Comparison of ENCODE assay signal across 18 cellular contexts in the genomic region with DNA sequence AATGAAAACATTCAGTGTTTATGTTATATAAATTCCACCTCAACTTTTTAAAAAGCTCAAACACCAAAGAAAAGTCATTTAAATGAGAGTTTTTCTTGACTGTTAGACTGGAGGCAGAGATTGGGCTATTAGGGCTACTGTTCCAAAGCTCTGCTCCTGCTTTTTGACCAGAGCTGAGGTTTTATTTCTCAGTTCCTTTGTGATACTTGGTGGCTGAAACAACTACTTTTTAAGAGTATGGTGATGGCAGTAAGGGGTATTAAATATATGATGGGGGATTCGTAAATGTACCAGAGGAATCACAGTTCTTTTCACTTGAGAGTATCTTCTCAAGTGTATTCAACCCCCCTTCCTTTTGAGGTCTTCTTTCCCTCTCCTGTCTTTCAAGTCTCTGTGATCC.
DNase-seq lines count a peak whose midpoint lies in the region; ATAC-seq and TF ChIP-seq lines count a peak whose summit lies in the region.
"Had no signal": no experiment of that assay in that cellular context is flagged by ENCODE, and none has a peak within 500 bp of the region (broad histone marks: within the 10 kb centered on the region; RNA-seq: fewer than 3 reads in every experiment).

No MANE protein-coding gene starts in this region.

- ATAC-seq in GM19395 (IDR thresholded peaks at IDR 0.05; ENCODE audit: unreplicated experiment) (peak; percentile 80), GM21526 (IDR thresholded peaks at IDR 0.05; ENCODE audit: low FRiP score, unreplicated experiment) (no peak)
- ATAC-seq: T-cell had no signal

- H4K20me1 ChIP-seq in KMS-11 (ENCODE audit: insufficient read depth), result no peaks in the 10 kb centered on the region

- H3K79me2 ChIP-seq in KMS-11 (ENCODE audit: insufficient read depth, low read depth), result no peaks in the 10 kb centered on the region

- no peak overlapping the region for H3K4me3 ChIP-seq in GM12865 (ENCODE audit: low read depth, low read length)
- H3K4me3 ChIP-seq in KMS-11 (IDR thresholded peaks at IDR 0.05; ENCODE audit: insufficient read depth, low read depth, low read length), result no peak overlapping the region
- no peak overlapping the region for H3K4me3 ChIP-seq in stomach
- H3K4me3 ChIP-seq: BLaER1 treated with 17β-estradiol and CSF1 and Interleukin-3, amounts not matched to agents 10 nM and 100 nM; GM23248 had no signal

- no peaks in the 10 kb centered on the region for H3K27me3 Mint-ChIP-seq in osteocyte (ENCODE audit: unreplicated experiment)
- H3K27me3 Mint-ChIP-seq in activated naive CD4-positive, alpha-beta T cell treated with anti-CD3 and anti-CD28 coated beads, Interleukin-2, amount 10 ng/mL, durations not matched to agents 7 days and 5 days, result no peaks in the 10 kb centered on the region
- H3K27me3 Mint-ChIP-seq: T-cell had no signal

- DNase-seq in GM12865 (ENCODE audit: low read depth) (peak; percentile 30), osteocyte (ENCODE audit: extremely low spot score, unreplicated experiment) (no peak), stomach (no peak)
- DNase-seq in activated naive CD4-positive, alpha-beta T cell treated with anti-CD3 and anti-CD28 coated beads, Interleukin-2, amount 10 ng/mL, durations not matched to agents 7 days and 5 days, result no peak
- DNase-seq: GM23248, HCEC 1CT, NCI-H1092, NCI-H1694, NCI-H2107, NCI-H2227 treated with DMSO at 0.1 percent for 48 hours, NCI-H524 treated with DMSO at 0.1 percent for 48 hours, SHP77, SK-N-SH, T-cell had no signal

- H3K4me3 Mint-ChIP-seq in osteocyte (ENCODE audit: unreplicated experiment), result no peak overlapping the region
- no peak overlapping the region for H3K4me3 Mint-ChIP-seq in activated naive CD4-positive, alpha-beta T cell treated with anti-CD3 and anti-CD28 coated beads, Interleukin-2, amount 10 ng/mL, durations not matched to agents 7 days and 5 days
- H3K4me3 Mint-ChIP-seq: T-cell had no signal

- no peak overlapping the region for H3K9ac ChIP-seq in KMS-11
- H3K9ac ChIP-seq: BLaER1 treated with 17β-estradiol and CSF1 and Interleukin-3, amounts not matched to agents 10 nM and 100 nM; GM23248; SK-N-SH had no signal

- peak overlapping the region; percentile 4; the same call in 1 of the 2 replicates for H3K4me2 ChIP-seq in KMS-11
- H3K4me2 ChIP-seq: SK-N-SH had no signal

- H3K4me1 ChIP-seq in KMS-11 (ENCODE audit: low read depth, poor library complexity, severe bottlenecking) (peaks cover 18% of the 10 kb centered on the region), stomach (peaks cover 0 to 1% (median under 1%) of the 10 kb centered on the region in 4 donors)

- H3K27me3 ChIP-seq in KMS-11 (ENCODE audit: insufficient read depth, low read depth) (no peaks in the 10 kb centered on the region), stomach (no peaks in the 10 kb centered on the region)
- H3K27me3 ChIP-seq: BLaER1 treated with 17β-estradiol and CSF1 and Interleukin-3, amounts not matched to agents 10 nM and 100 nM had no signal

- CTCF ChIA-PET in activated naive CD4-positive, alpha-beta T cell treated with anti-CD3 and anti-CD28 coated beads, Interleukin-2, amount 10 ng/mL, durations not matched to agents 7 days and 5 days (lab: Charles Lee), result interaction anchor here (1.2 kb wide), 1 partner anchor 9 kb away, joined by 3 read pairs; no protein-coding TSS in a partner anchor

- H3K27ac ChIP-seq in KMS-11 (peak overlapping the region; percentile 0; the same call in 1 of the 2 replicates), stomach (no peak overlapping the region)
- H3K27ac ChIP-seq: BLaER1 treated with 17β-estradiol and CSF1 and Interleukin-3, amounts not matched to agents 10 nM and 100 nM; GM23248 had no signal

- no peak for TF ChIP-seq POLR2A in stomach (IDR thresholded peaks at IDR 0.05)

- TF ChIP-seq EP300 in stomach (IDR thresholded peaks at IDR 0.05), result no peak

- intact Hi-C loops in stomach (cut with DNase I; ENCODE audit: low total_unique reads), result no loop called here

- H2AFZ ChIP-seq in KMS-11 (ENCODE audit: low read depth), result no peak overlapping the region
- H2AFZ ChIP-seq: GM23248 had no signal

- no peaks in the 10 kb centered on the region for H3K36me3 ChIP-seq in KMS-11 (ENCODE audit: insufficient read depth)
- peaks cover 7 to 34% (median 32%) of the 10 kb centered on the region in 4 donors for H3K36me3 ChIP-seq in stomach

- TF ChIP-seq CTCF in GM12865 (IDR thresholded peaks at IDR 0.05; ENCODE audit: insufficient read depth, low read depth, low read length, missing control alignments), result no peak
- no peak for TF ChIP-seq CTCF in KMS-11 (conservative IDR thresholded peaks at IDR 0.05; ENCODE audit: low read depth, low read length)
- no peak for TF ChIP-seq CTCF in osteocyte (IDR thresholded peaks at IDR 0.05)
- no peak for TF ChIP-seq CTCF in stomach (IDR thresholded peaks at IDR 0.05)

- H3K27ac Mint-ChIP-seq in osteocyte (ENCODE audit: unreplicated experiment), result peak overlapping the region; percentile 4
- H3K27ac Mint-ChIP-seq in activated naive CD4-positive, alpha-beta T cell treated with anti-CD3 and anti-CD28 coated beads, Interleukin-2, amount 10 ng/mL, durations not matched to agents 7 days and 5 days, result no peak overlapping the region

- peaks cover 18% of the 10 kb centered on the region for H3K4me1 Mint-ChIP-seq in osteocyte (ENCODE audit: unreplicated experiment)
- H3K4me1 Mint-ChIP-seq in activated naive CD4-positive, alpha-beta T cell treated with anti-CD3 and anti-CD28 coated beads, Interleukin-2, amount 10 ng/mL, durations not matched to agents 7 days and 5 days, result no peaks in the 10 kb centered on the region

- H3K36me3 Mint-ChIP-seq in osteocyte (ENCODE audit: unreplicated experiment), result peaks cover 40% of the 10 kb centered on the region
- H3K36me3 Mint-ChIP-seq in activated naive CD4-positive, alpha-beta T cell treated with anti-CD3 and anti-CD28 coated beads, Interleukin-2, amount 10 ng/mL, durations not matched to agents 7 days and 5 days, result peaks cover 17% of the 10 kb centered on the region

- WGBS in stomach, 5 donors, result 85 to 98% (median 95%) methylated on average over 1 of the region's 1 CpG

- H3K9me3 Mint-ChIP-seq in osteocyte (ENCODE audit: unreplicated experiment), result peaks cover 9% of the 10 kb centered on the region
- H3K9me3 Mint-ChIP-seq in activated naive CD4-positive, alpha-beta T cell treated with anti-CD3 and anti-CD28 coated beads, Interleukin-2, amount 10 ng/mL, durations not matched to agents 7 days and 5 days, result no peaks in the 10 kb centered on the region
- H3K9me3 Mint-ChIP-seq: T-cell had no signal

- no peaks in the 10 kb centered on the region for H3K9me3 ChIP-seq in stomach
- H3K9me3 ChIP-seq: SK-N-SH had no signal
